In the genomic region with DNA sequence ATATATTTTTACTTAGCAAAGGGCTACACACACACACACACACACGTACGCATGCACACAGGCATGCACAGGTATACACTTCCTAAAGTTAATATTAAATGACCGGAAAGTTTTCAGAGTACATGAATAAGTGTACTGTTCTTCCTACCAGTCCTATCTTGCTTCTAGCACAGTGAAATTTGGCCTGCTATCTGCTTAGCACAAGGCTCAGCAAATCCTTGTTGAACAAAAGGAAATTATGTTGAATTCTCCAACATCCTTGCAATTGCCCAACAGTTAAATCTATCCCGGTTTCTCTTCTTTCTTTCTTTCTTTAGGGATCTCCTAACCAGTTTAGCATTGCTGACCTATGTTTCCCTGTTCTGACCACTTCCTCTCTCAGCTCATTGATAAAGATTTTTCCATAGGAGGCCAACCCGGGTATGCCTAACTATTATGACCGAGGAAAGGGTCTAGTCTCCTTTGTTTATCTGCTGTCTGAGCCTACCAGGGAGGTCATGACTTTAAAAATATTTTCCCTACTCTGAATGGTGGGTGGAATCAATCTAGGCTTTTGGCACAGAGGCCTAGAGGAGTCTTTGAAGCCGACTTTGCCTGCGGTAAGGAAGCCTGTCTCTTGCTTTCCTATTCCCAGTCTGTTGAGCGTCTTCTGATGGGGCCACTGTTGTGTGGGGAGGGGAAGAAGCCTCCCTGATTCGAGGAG, we compare ENCODE assay signal across 25 cellular contexts.
A peak's percentile ranks its signal among the peaks of the same experiment; 100 is the strongest.
DNase-seq lines count a peak whose midpoint lies in the region; ATAC-seq and TF ChIP-seq lines count a peak whose summit lies in the region.
"Had no signal": no experiment of that assay in that cellular context is flagged by ENCODE, and none has a peak within 500 bp of the region (broad histone marks: within the 10 kb centered on the region; RNA-seq: fewer than 3 reads in every experiment).

No MANE protein-coding gene starts in this region.

- DNase-seq in heart left ventricle, result no peak
- no peak for DNase-seq in Right ventricle myocardium superior
- peak; percentile 35 for DNase-seq in dermis blood vessel endothelial cell
- no peak for DNase-seq in type B pancreatic cell (ENCODE audit: extremely low spot score, unreplicated experiment)
- no peak for DNase-seq in NCI-H1105 (lab: John Stamatoyannopoulos, UW)
- no peak for DNase-seq in activated CD8-positive, alpha-beta memory T cell treated with anti-CD3 and anti-CD28 coated beads, Interleukin-2, amount 10 ng/mL, durations not matched to agents 7 days and 5 days
- DNase-seq in T-helper 2 cell treated with Interferon-gamma antibody and Interleukin-4, amounts not matched to agents 5 μg/mL and 100 μg/mL, for 36 hours (ENCODE audit: low spot score), result no peak
- DNase-seq: 8988T; activated CD4-positive, alpha-beta T cell treated with anti-CD3 and anti-CD28 coated beads, Interleukin-2, amount 10 ng/mL, durations not matched to agents 24 days and 14 days; activated CD8-positive, alpha-beta memory T cell treated with anti-CD3 and anti-CD28 coated beads, Interleukin-2, amount 50 U/mL, for 4 hours; activated naive CD8-positive, alpha-beta T cell treated with anti-CD3 and anti-CD28 coated beads, Interleukin-2, amount 10 ng/mL, durations not matched to agents 7 days and 5 days; Caco-2; DND-41; NCI-H1417; NCI-H2081 treated with DMSO at 0.1 percent for 48 hours; NCI-H446 treated with DMSO at 0.1 percent for 48 hours; SHP77; stimulated activated CD4-positive, alpha-beta T cell treated with anti-CD3 and anti-CD28 coated beads, Interleukin-2, amount 100 ng/mL, for 24 hours; stimulated activated naive CD4-positive, alpha-beta T cell; SW 1271; thyroid gland had no signal

- H3K9me3 ChIP-seq in heart left ventricle, result no peaks in the 10 kb centered on the region
- H3K9me3 ChIP-seq: Caco-2, thyroid gland had no signal

- TF ChIP-seq CTCF in heart left ventricle (IDR thresholded peaks at IDR 0.05) (no peak), nephron (IDR thresholded peaks at IDR 0.05; ENCODE audit: unreplicated experiment in 3 of 3) (no peak), type B pancreatic cell (conservative IDR thresholded peaks at IDR 0.05) (no peak)

- peak overlapping the region; percentile 49 to 81 (median 57) for H3K27ac Mint-ChIP-seq in nephron
- H3K27ac Mint-ChIP-seq in type B pancreatic cell, result peak overlapping the region; percentile 26
- H3K27ac Mint-ChIP-seq in activated CD8-positive, alpha-beta memory T cell treated with anti-CD3 and anti-CD28 coated beads, Interleukin-2, amount 10 ng/mL, durations not matched to agents 7 days and 5 days, result no peak overlapping the region
- H3K27ac Mint-ChIP-seq in T-helper 2 cell treated with Interferon-gamma antibody and Interleukin-4, amounts not matched to agents 5 μg/mL and 100 μg/mL, for 36 hours, result no peak overlapping the region
- H3K27ac Mint-ChIP-seq: activated CD4-positive, alpha-beta T cell treated with anti-CD3 and anti-CD28 coated beads, Interleukin-2, amount 10 ng/mL, durations not matched to agents 24 days and 14 days; activated naive CD8-positive, alpha-beta T cell treated with anti-CD3 and anti-CD28 coated beads, Interleukin-2, amount 10 ng/mL, durations not matched to agents 7 days and 5 days; B cell; natural killer cell treated with Interleukin-12 subunit alpha and Interleukin-12 subunit beta and Interleukin-15 and Interleukin-18, amount 100 ng/mL, for 72 hours; progenitor cell of endocrine pancreas had no signal

- H3K9me3 Mint-ChIP-seq in nephron (no peaks in the 10 kb centered on the region), type B pancreatic cell (peaks cover 5% of the 10 kb centered on the region)
- no peaks in the 10 kb centered on the region for H3K9me3 Mint-ChIP-seq in activated CD8-positive, alpha-beta memory T cell treated with anti-CD3 and anti-CD28 coated beads, Interleukin-2, amount 10 ng/mL, durations not matched to agents 7 days and 5 days (ENCODE audit: low read depth)
- no peaks in the 10 kb centered on the region for H3K9me3 Mint-ChIP-seq in T-helper 2 cell treated with Interferon-gamma antibody and Interleukin-4, amounts not matched to agents 5 μg/mL and 100 μg/mL, for 36 hours
- H3K9me3 Mint-ChIP-seq: activated CD4-positive, alpha-beta T cell treated with anti-CD3 and anti-CD28 coated beads, Interleukin-2, amount 10 ng/mL, durations not matched to agents 24 days and 14 days; activated naive CD8-positive, alpha-beta T cell treated with anti-CD3 and anti-CD28 coated beads, Interleukin-2, amount 10 ng/mL, durations not matched to agents 7 days and 5 days; natural killer cell treated with Interleukin-12 subunit alpha and Interleukin-12 subunit beta and Interleukin-15 and Interleukin-18, amount 100 ng/mL, for 72 hours had no signal

- CTCF ChIA-PET in activated CD8-positive, alpha-beta memory T cell treated with anti-CD3 and anti-CD28 coated beads, Interleukin-2, amount 10 ng/mL, durations not matched to agents 7 days and 5 days (lab: Charles Lee), result no interaction called here

- intact Hi-C loops in heart left ventricle (cut with DNase I), result no loop called here
- intact Hi-C loops in Right ventricle myocardium superior (cut with DNase I), result no loop called here

- H3K36me3 Mint-ChIP-seq in nephron (ENCODE audit: low read depth) (no peaks in the 10 kb centered on the region), type B pancreatic cell (no peaks in the 10 kb centered on the region)
- H3K36me3 Mint-ChIP-seq in activated CD8-positive, alpha-beta memory T cell treated with anti-CD3 and anti-CD28 coated beads, Interleukin-2, amount 10 ng/mL, durations not matched to agents 7 days and 5 days, result no peaks in the 10 kb centered on the region
- no peaks in the 10 kb centered on the region for H3K36me3 Mint-ChIP-seq in T-helper 2 cell treated with Interferon-gamma antibody and Interleukin-4, amounts not matched to agents 5 μg/mL and 100 μg/mL, for 36 hours (ENCODE audit: low read depth)
- H3K36me3 Mint-ChIP-seq: activated naive CD8-positive, alpha-beta T cell treated with anti-CD3 and anti-CD28 coated beads, Interleukin-2, amount 10 ng/mL, durations not matched to agents 7 days and 5 days; natural killer cell treated with Interleukin-12 subunit alpha and Interleukin-12 subunit beta and Interleukin-15 and Interleukin-18, amount 100 ng/mL, for 72 hours had no signal

- peaks cover 17% of the 10 kb centered on the region for H3K27me3 Mint-ChIP-seq in nephron (ENCODE audit: low read depth)
- H3K27me3 Mint-ChIP-seq in type B pancreatic cell, result peaks cover 10% of the 10 kb centered on the region
- no peaks in the 10 kb centered on the region for H3K27me3 Mint-ChIP-seq in activated CD8-positive, alpha-beta memory T cell treated with anti-CD3 and anti-CD28 coated beads, Interleukin-2, amount 10 ng/mL, durations not matched to agents 7 days and 5 days
- no peaks in the 10 kb centered on the region for H3K27me3 Mint-ChIP-seq in T-helper 2 cell treated with Interferon-gamma antibody and Interleukin-4, amounts not matched to agents 5 μg/mL and 100 μg/mL, for 36 hours (ENCODE audit: low read depth)
- H3K27me3 Mint-ChIP-seq: activated CD4-positive, alpha-beta T cell treated with anti-CD3 and anti-CD28 coated beads, Interleukin-2, amount 10 ng/mL, durations not matched to agents 24 days and 14 days had no signal

- ATAC-seq in heart left ventricle (peak in 3 of 4 donors; percentile 15 to 45 (median 37)), Right ventricle myocardium superior (ENCODE audit: poor library complexity) (no peak)
- ATAC-seq in activated CD8-positive, alpha-beta memory T cell treated with anti-CD3 and anti-CD28 coated beads, Interleukin-2, amount 10 ng/mL, durations not matched to agents 7 days and 5 days, result no peak
- ATAC-seq: natural killer cell treated with Interleukin-12 subunit alpha and Interleukin-12 subunit beta and Interleukin-15 and Interleukin-18, amount 100 ng/mL, for 72 hours had no signal

- TF ChIP-seq POLR2A in heart left ventricle (IDR thresholded peaks at IDR 0.05), result no peak

- H3K4me1 ChIP-seq in heart left ventricle, result peaks cover 0 to 4% (median 0%) of the 10 kb centered on the region in 12 donors
- H3K4me1 ChIP-seq: Caco-2, thyroid gland had no signal

- no peak overlapping the region for H3K4me3 Mint-ChIP-seq in nephron
- H3K4me3 Mint-ChIP-seq in type B pancreatic cell, result peak overlapping the region; percentile 5
- H3K4me3 Mint-ChIP-seq in activated CD8-positive, alpha-beta memory T cell treated with anti-CD3 and anti-CD28 coated beads, Interleukin-2, amount 10 ng/mL, durations not matched to agents 7 days and 5 days, result no peak overlapping the region
- no peak overlapping the region for H3K4me3 Mint-ChIP-seq in T-helper 2 cell treated with Interferon-gamma antibody and Interleukin-4, amounts not matched to agents 5 μg/mL and 100 μg/mL, for 36 hours
- H3K4me3 Mint-ChIP-seq: activated CD4-positive, alpha-beta T cell treated with anti-CD3 and anti-CD28 coated beads, Interleukin-2, amount 10 ng/mL, durations not matched to agents 24 days and 14 days; activated naive CD8-positive, alpha-beta T cell treated with anti-CD3 and anti-CD28 coated beads, Interleukin-2, amount 10 ng/mL, durations not matched to agents 7 days and 5 days; B cell; natural killer cell treated with Interleukin-12 subunit alpha and Interleukin-12 subunit beta and Interleukin-15 and Interleukin-18, amount 100 ng/mL, for 72 hours had no signal

- H3K4me3 ChIP-seq in heart left ventricle, result no peak overlapping the region
- H3K4me3 ChIP-seq: thyroid gland had no signal

- 67 to 73% (median 70%) methylated on average over 10 of the region's 10 CpGs for WGBS in heart left ventricle, 4 donors

- H3K36me3 ChIP-seq in heart left ventricle, result no peaks in the 10 kb centered on the region
- H3K36me3 ChIP-seq: thyroid gland had no signal

- H3K4me1 Mint-ChIP-seq in nephron (peaks cover 23% of the 10 kb centered on the region), type B pancreatic cell (ENCODE audit: unreplicated experiment) (peaks cover 22% of the 10 kb centered on the region)
- no peaks in the 10 kb centered on the region for H3K4me1 Mint-ChIP-seq in activated CD8-positive, alpha-beta memory T cell treated with anti-CD3 and anti-CD28 coated beads, Interleukin-2, amount 10 ng/mL, durations not matched to agents 7 days and 5 days
- no peaks in the 10 kb centered on the region for H3K4me1 Mint-ChIP-seq in T-helper 2 cell treated with Interferon-gamma antibody and Interleukin-4, amounts not matched to agents 5 μg/mL and 100 μg/mL, for 36 hours (ENCODE audit: low read depth)
- H3K4me1 Mint-ChIP-seq: activated CD4-positive, alpha-beta T cell treated with anti-CD3 and anti-CD28 coated beads, Interleukin-2, amount 10 ng/mL, durations not matched to agents 24 days and 14 days; activated naive CD8-positive, alpha-beta T cell treated with anti-CD3 and anti-CD28 coated beads, Interleukin-2, amount 10 ng/mL, durations not matched to agents 7 days and 5 days; B cell had no signal

- no peaks in the 10 kb centered on the region for H3K27me3 ChIP-seq in heart left ventricle
- H3K27me3 ChIP-seq: thyroid gland had no signal

- H3K27ac ChIP-seq in heart left ventricle, result no peak overlapping the region
- H3K27ac ChIP-seq: thyroid gland had no signal

Comparison
In these comparisons a context has a peak if more than half of its experiments do, and no peak if none do; other contexts are left out.
1. ATAC-seq: peak in heart left ventricle (3 of 4); none in Right ventricle myocardium superior (single experiment) and activated CD8-positive, alpha-beta memory T cell treated with anti-CD3 and anti-CD28 coated beads, Interleukin-2, amount 10 ng/mL, durations not matched to agents 7 days and 5 days (single experiment).
2. H3K27ac Mint-ChIP-seq: peak in nephron (3 of 3) and type B pancreatic cell (single experiment); none in activated CD8-positive, alpha-beta memory T cell treated with anti-CD3 and anti-CD28 coated beads, Interleukin-2, amount 10 ng/mL, durations not matched to agents 7 days and 5 days (single experiment) and T-helper 2 cell treated with Interferon-gamma antibody and Interleukin-4, amounts not matched to agents 5 μg/mL and 100 μg/mL, for 36 hours (single experiment).